ENCODE assay signal across 8 cellular contexts in genomic region chr15:90598053-90598577, GRCh38.
DNase-seq lines count a peak whose midpoint lies in the region; ATAC-seq and TF ChIP-seq lines count a peak whose summit lies in the region.

No MANE protein-coding gene starts in this region.

- in situ Hi-C loops in gastrocnemius medialis (cut with MboI; ENCODE audit: low sequenced_read_pairs in 4 of 4) = no loop called here

- TF ChIP-seq POLR2A in gastroesophageal sphincter (IDR thresholded peaks at IDR 0.05) (no peak), gastrocnemius medialis (IDR thresholded peaks at IDR 0.05) (no peak)

- no peak for TF ChIP-seq CTCF in gastroesophageal sphincter (IDR thresholded peaks at IDR 0.05)
- no peak for TF ChIP-seq CTCF in gastrocnemius medialis (IDR thresholded peaks at IDR 0.05 in 4 of 5, conservative IDR thresholded peaks at IDR 0.05 in 1 of 5)

- H3K9me3 ChIP-seq in gastroesophageal sphincter (no peaks in the 10 kb centered on the region), gastrocnemius medialis (no peaks in the 10 kb centered on the region)

- TF ChIP-seq EP300 in gastroesophageal sphincter (IDR thresholded peaks at IDR 0.05) = no peak

- H3K4me1 ChIP-seq in gastroesophageal sphincter (peaks cover 5 to 77% (median 19%) of the 10 kb centered on the region in 3 donors), gastrocnemius medialis (peaks cover 42 to 55% of the 10 kb centered on the region in 2 donors)

- H3K36me3 ChIP-seq in gastroesophageal sphincter (peaks cover 0 to 29% of the 10 kb centered on the region in 2 donors), gastrocnemius medialis (peaks cover 0 to 4% of the 10 kb centered on the region in 2 donors)

- ATAC-seq in GM18511 (IDR thresholded peaks at IDR 0.05; ENCODE audit: unreplicated experiment) (peak; percentile 56), HG02623 (IDR thresholded peaks at IDR 0.05; ENCODE audit: unreplicated experiment) (peak; percentile 35), gastroesophageal sphincter (peak; percentile 54), gastrocnemius medialis (peak; percentile 74 to 75)

- WGBS in gastroesophageal sphincter (ENCODE audit: low coverage in 1 of 2), 2 donors = 100% methylated on average over 1 of the region's 7 CpGs; no CpG with 5 or more reads in 1 of the 2 donors

- H3K27ac ChIP-seq in gastroesophageal sphincter (peak overlapping the region; percentile 2 to 75 (median 66)), gastrocnemius medialis (peak overlapping the region; percentile 58 to 83 (median 74))

- DNase-seq in SW480 (ENCODE audit: low spot score) (peak; percentile 65), gastrocnemius medialis (peak; percentile 67 to 86), NCI-H69 (lab: John Stamatoyannopoulos, UW) (no peak), SKM-1 (lab: John Stamatoyannopoulos, UW; ENCODE audit: unreplicated experiment) (no peak)
- no peak for DNase-seq in stimulated activated CD4-positive, alpha-beta T cell treated with anti-CD3 and anti-CD28 coated beads, Interleukin-4, amount 100 ng/mL, for 1 hour

- H3K4me3 ChIP-seq in gastroesophageal sphincter = no peak overlapping the region
- H3K4me3 ChIP-seq in gastrocnemius medialis = peak overlapping the region in 1 of 4 donors; percentile 32

- H3K27me3 ChIP-seq in gastroesophageal sphincter = no peaks in the 10 kb centered on the region
- no peaks in the 10 kb centered on the region for H3K27me3 ChIP-seq in gastrocnemius medialis

- intact Hi-C loops in gastrocnemius medialis (cut with DNase I; ENCODE audit: low total_unique reads) = loop anchor here (5.0 kb wide), 1 partner anchor 276 kb away; no protein-coding TSS in a partner anchor

Comparison
In these comparisons a context has a peak if more than half of its experiments do, and no peak if none do; other contexts are left out.
1. DNase-seq: peak in SW480 (single experiment) and gastrocnemius medialis (2 of 2); none in NCI-H69 (single experiment), SKM-1 (single experiment) and stimulated activated CD4-positive, alpha-beta T cell treated with anti-CD3 and anti-CD28 coated beads, Interleukin-4, amount 100 ng/mL, for 1 hour (single experiment).
2. Peak in every context shown above with its lines, with median percentiles within 50 percentile points of each other: ATAC-seq.